26 cellular contexts compared by ENCODE assay signal in the genomic region with DNA sequence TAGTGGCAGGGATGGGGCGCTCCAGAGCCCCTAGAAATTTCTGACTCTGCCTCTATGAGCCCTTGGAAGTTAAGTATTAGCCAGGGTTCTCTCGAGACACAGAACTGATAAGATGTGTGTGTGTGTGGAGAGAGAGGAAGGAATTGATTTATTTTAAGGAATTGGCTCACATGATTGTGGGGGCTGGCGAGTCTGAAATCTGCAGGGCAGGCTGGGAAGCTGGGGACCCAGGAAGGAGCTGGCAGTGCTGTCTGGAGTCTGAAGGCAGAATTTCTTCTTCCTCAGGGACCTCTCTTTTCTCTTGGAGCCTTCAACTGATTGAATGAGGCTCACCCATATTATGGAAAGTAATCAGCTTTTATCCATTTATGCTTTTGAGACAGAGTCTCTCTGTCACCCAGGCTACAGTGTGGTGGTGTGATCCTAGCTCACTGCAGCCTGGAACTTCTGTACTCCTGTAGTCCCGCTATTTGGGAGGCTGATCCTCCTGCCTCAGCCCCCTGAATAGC. TPM values are rescaled to one million over a fixed set of nuclear protein-coding genes. Genes with fewer than 3 reads are reported as not detected.
"Had no signal": no experiment of that assay in that cellular context is flagged by ENCODE, and none has a peak within 500 bp of the region (broad histone marks: within the 10 kb centered on the region; RNA-seq: fewer than 3 reads in every experiment).

No MANE protein-coding gene starts in this region.

- H3K36me3 ChIP-seq: colonic mucosa, esophagus muscularis mucosa, esophagus squamous epithelium, gastrocnemius medialis, gastroesophageal sphincter, heart left ventricle, heart right ventricle had no signal

- FAIRE-seq: colon, endometrium, endothelial cell of umbilical vein, frontal cortex had no signal

- H3K4me1 ChIP-seq: colonic mucosa, foreskin keratinocyte had no signal

- H3K4me3 ChIP-seq: colonic mucosa, coronary artery, dorsolateral prefrontal cortex, esophagus muscularis mucosa, esophagus squamous epithelium, gastrocnemius medialis, gastroesophageal sphincter, heart left ventricle, heart right ventricle had no signal

- H3K9me3 ChIP-seq: colonic mucosa, esophagus muscularis mucosa, esophagus squamous epithelium, gastrocnemius medialis, gastroesophageal sphincter, heart left ventricle, heart right ventricle had no signal

- H3K27ac ChIP-seq: colonic mucosa, coronary artery, dorsolateral prefrontal cortex, epithelial cell of prostate, esophagus muscularis mucosa, esophagus squamous epithelium, foreskin keratinocyte, gastrocnemius medialis, gastroesophageal sphincter, heart left ventricle, heart right ventricle had no signal

- DNase-seq: colonic mucosa; cortex of kidney; dermis blood vessel endothelial cell; dorsolateral prefrontal cortex; effector CD4-positive, alpha-beta T cell; effector CD8-positive, alpha-beta T cell; effector memory CD4-positive, alpha-beta T cell; effector memory CD8-positive, alpha-beta T cell; endodermal cell; erythroblast; esophagus squamous epithelium; foreskin fibroblast; foreskin keratinocyte; gastrocnemius medialis; glutamatergic neuron; heart left ventricle; heart right ventricle had no signal

- H3K27me3 ChIP-seq: colonic mucosa, dorsolateral prefrontal cortex, esophagus muscularis mucosa, esophagus squamous epithelium, gastroesophageal sphincter, heart left ventricle, heart right ventricle had no signal

- ATAC-seq: effector memory CD8-positive, alpha-beta T cell; esophagus mucosa; foreskin keratinocyte; gastrocnemius medialis; gastroesophageal sphincter; heart left ventricle; heart right ventricle had no signal

RNA-seq across cellular contexts. Expression of a gene that starts 16.7 kb away (rescaled TPM):
- total RNA-seq: foreskin keratinocyte had no signal
